20 cellular contexts compared by ENCODE assay signal in genomic region chr2:73977466-73977865, GRCh38. TPM values are rescaled to one million over a fixed set of nuclear protein-coding genes. Genes with fewer than 3 reads are reported as not detected.
A peak's percentile ranks its signal among the peaks of the same experiment; 100 is the strongest.
DNase-seq lines count a peak whose midpoint lies in the region; ATAC-seq, FAIRE-seq and TF ChIP-seq lines count a peak whose summit lies in the region.
"Had no signal": no experiment of that assay in that cellular context is flagged by ENCODE, and none has a peak within 500 bp of the region (broad histone marks: within the 10 kb centered on the region; RNA-seq: fewer than 3 reads in every experiment).

No MANE protein-coding gene starts in this region.

- no peak overlapping the region for H3K4me3 ChIP-seq in GM12878
- H3K4me3 ChIP-seq: GM23248 had no signal

- H3K9ac ChIP-seq in GM12878 (ENCODE audit: control insufficient read depth, insufficient read depth, low read length) = no peak overlapping the region
- H3K9ac ChIP-seq: GM23248 had no signal

- no peak overlapping the region for H3K4me2 ChIP-seq in GM12878 (ENCODE audit: control insufficient read depth, insufficient read depth)

- H3K4me1 ChIP-seq in GM12878 (ENCODE audit: control insufficient read depth, insufficient read depth, low read length) = peaks cover 25% of the 10 kb centered on the region
- peaks cover 20% of the 10 kb centered on the region for H3K4me1 ChIP-seq in foreskin keratinocyte

- H3K27ac Mint-ChIP-seq in activated naive CD4-positive, alpha-beta T cell treated with anti-CD3 and anti-CD28 coated beads, Interleukin-2, amount 50 U/mL, for 24 hours = peak overlapping the region; percentile 44
- H3K27ac Mint-ChIP-seq in stimulated activated naive B cell treated with anti-CD40 and anti-IgM and Interleukin-4, amounts not matched to agents 10 μg/mL and 1 μg/mL and 100 μg/mL, for 72 hours = peak overlapping the region; percentile 84

- RAD21 ChIA-PET in GM12878 (lab: Charles Lee; ENCODE audit: unreplicated experiment) = interaction anchor here (1.4 kb wide), 1 partner anchor 151 kb away, joined by 3 read pairs; no protein-coding TSS in a partner anchor

- no peaks in the 10 kb centered on the region for H3K36me3 ChIP-seq in KOPT-K1 (ENCODE audit: insufficient read depth, low read length)
- H3K36me3 ChIP-seq in GM12878 (ENCODE audit: control insufficient read depth in 2 of 2, insufficient read depth in 2 of 2, low read length in 1 of 2) = no peaks in the 10 kb centered on the region

- POLR2A ChIA-PET in GM12878 (lab: Charles Lee) = interaction anchor here (0.6 kb wide), 1 partner anchor 22 kb away, joined by 4 read pairs; no protein-coding TSS in a partner anchor

- H3K27me3 ChIP-seq in GM12878 (replicated peaks in 1 of 2; ENCODE audit: control insufficient read depth in 2 of 2, insufficient read depth in 2 of 2, low read length in 1 of 2) = no peaks in the 10 kb centered on the region
- no peaks in the 10 kb centered on the region for H3K27me3 ChIP-seq in foreskin keratinocyte

- H3K4me1 Mint-ChIP-seq in activated naive CD4-positive, alpha-beta T cell treated with anti-CD3 and anti-CD28 coated beads, Interleukin-2, amount 50 U/mL, for 24 hours = peaks cover 79% of the 10 kb centered on the region
- peaks cover 41 to 65% of the 10 kb centered on the region in 2 donors for H3K4me1 Mint-ChIP-seq in stimulated activated naive B cell treated with anti-CD40 and anti-IgM and Interleukin-4, amounts not matched to agents 10 μg/mL and 1 μg/mL and 100 μg/mL, for 72 hours

- peak overlapping the region; percentile 67 for H3K27ac ChIP-seq in KOPT-K1 (ENCODE audit: low read depth, low read length, poor library complexity, severe bottlenecking)
- no peak overlapping the region for H3K27ac ChIP-seq in GM12878 (ENCODE audit: control insufficient read depth, insufficient read depth)
- H3K27ac ChIP-seq in foreskin keratinocyte = no peak overlapping the region
- H3K27ac ChIP-seq: C4-2B, GM23248 had no signal

- H3K9me3 ChIP-seq in KOPT-K1 (ENCODE audit: insufficient read depth, low read length, poor library complexity, severe bottlenecking) (no peaks in the 10 kb centered on the region), GM12878 (replicated peaks; ENCODE audit: control insufficient read depth, insufficient read depth, low read length) (no peaks in the 10 kb centered on the region)

- TF ChIP-seq EP300 in GM12878 (IDR thresholded peaks at IDR 0.05; ENCODE audit: borderline replicate concordance in 1 of 2, control insufficient read depth in 1 of 2, low read depth in 2 of 2, low read length in 2 of 2) = no peak

- WGBS in GM12878 (ENCODE audit: insufficient coverage, insufficient replicate concordance, low lambda C conversion rate, missing lambda C conversion rate) = 100% methylated on average over 2 of the region's 2 CpGs

- peaks cover 32% of the 10 kb centered on the region for H3K79me2 ChIP-seq in GM12878 (ENCODE audit: control insufficient read depth, insufficient read depth, low read length)

- H4K20me1 ChIP-seq in GM12878 (ENCODE audit: control insufficient read depth, insufficient read depth) = no peaks in the 10 kb centered on the region

- TF ChIP-seq CTCF in GM12878 (IDR thresholded peaks at IDR 0.05 in 2 of 3, conservative IDR thresholded peaks at IDR 0.05 in 1 of 3; ENCODE audit: control insufficient read depth in 2 of 3, extremely low read depth in 1 of 3, insufficient read depth in 1 of 3, low read depth in 3 of 3, low read length in 3 of 3) = no peak
- no peak for TF ChIP-seq CTCF in foreskin keratinocyte (conservative IDR thresholded peaks at IDR 0.05)

- ATAC-seq in GM12878 (no peak), HG03159 (IDR thresholded peaks at IDR 0.05; ENCODE audit: unreplicated experiment) (no peak), foreskin keratinocyte (no peak)
- no peak for ATAC-seq in stimulated activated naive B cell treated with anti-CD40 and anti-IgM and Interleukin-4, amounts not matched to agents 10 μg/mL and 1 μg/mL and 100 μg/mL, for 72 hours (replicated peaks)

- H3K36me3 Mint-ChIP-seq in activated naive CD4-positive, alpha-beta T cell treated with anti-CD3 and anti-CD28 coated beads, Interleukin-2, amount 50 U/mL, for 24 hours = no peaks in the 10 kb centered on the region
- H3K36me3 Mint-ChIP-seq in stimulated activated naive B cell treated with anti-CD40 and anti-IgM and Interleukin-4, amounts not matched to agents 10 μg/mL and 1 μg/mL and 100 μg/mL, for 72 hours = no peaks in the 10 kb centered on the region

- no peak for DNase-seq in activated naive CD4-positive, alpha-beta T cell treated with anti-CD3 and anti-CD28 coated beads, Interleukin-2, amount 50 U/mL, for 16 hours
- DNase-seq in GM12878 (ENCODE audit: low read depth, low spot score) (no peak), foreskin keratinocyte (no peak), SKM-1 (lab: John Stamatoyannopoulos, UW; ENCODE audit: unreplicated experiment) (no peak)
- DNase-seq in stimulated activated naive B cell treated with anti-CD40 and anti-IgM and Interleukin-4, amounts not matched to agents 10 μg/mL and 1 μg/mL and 100 μg/mL, for 72 hours = no peak
- DNase-seq: Calu3; DMS79; GM23248; HCEC 1CT; NCI-H1436 treated with DMSO at 0.1 percent for 48 hours; NCI-H2029 treated with DMSO at 0.1 percent for 48 hours; NCI-H2171 treated with DMSO at 0.1 percent for 48 hours; NCI-H446 treated with DMSO at 0.1 percent for 48 hours; NK-92 treated with Interleukin-12 subunit alpha and Interleukin-12 subunit beta, amount 100 ng/mL, for 24 hours; SHP77 had no signal

- H3K4me3 Mint-ChIP-seq in activated naive CD4-positive, alpha-beta T cell treated with anti-CD3 and anti-CD28 coated beads, Interleukin-2, amount 50 U/mL, for 24 hours = peak overlapping the region; percentile 56
- H3K4me3 Mint-ChIP-seq in stimulated activated naive B cell treated with anti-CD40 and anti-IgM and Interleukin-4, amounts not matched to agents 10 μg/mL and 1 μg/mL and 100 μg/mL, for 72 hours = no peak overlapping the region

- TF ChIP-seq RAD21 in GM12878 (IDR thresholded peaks at IDR 0.05; ENCODE audit: insufficient read depth, low read depth, low read length) = no peak

- in situ Hi-C loops in GM12878 (cut with MboI) = no loop called here

- FAIRE-seq in GM12878 (lab: Jason Lieb, UNC) = no peak
- FAIRE-seq: A204.1 had no signal

- CTCF ChIA-PET in GM12878 (lab: Yijun Ruan, JAX) = no interaction called here

- no peak for TF ChIP-seq POLR2A in GM12878 (IDR thresholded peaks at IDR 0.05; ENCODE audit: low read depth, low read length)

- intact Hi-C loops in GM12878 (cut with micrococcal nuclease; ENCODE audit: unreplicated experiment) = no loop called here

- no TSS peak for BruUV-seq in GM12878 (replicated peaks; lab: Mats Ljungman, UMichigan)

- SMC1A ChIA-PET in GM12878 (lab: Charles Lee; ENCODE audit: uncharacterized antibody, unreplicated experiment) = interaction anchor here (1.8 to 1.9 kb wide), 2 partner anchors 12 to 13 kb away, joined by 4 read pairs; no protein-coding TSS in a partner anchor

- H3K27me3 Mint-ChIP-seq in activated naive CD4-positive, alpha-beta T cell treated with anti-CD3 and anti-CD28 coated beads, Interleukin-2, amount 50 U/mL, for 24 hours = no peaks in the 10 kb centered on the region
- H3K27me3 Mint-ChIP-seq in stimulated activated naive B cell treated with anti-CD40 and anti-IgM and Interleukin-4, amounts not matched to agents 10 μg/mL and 1 μg/mL and 100 μg/mL, for 72 hours = peaks cover 7 to 8% of the 10 kb centered on the region in 2 donors

- H2AFZ ChIP-seq in GM12878 (ENCODE audit: control insufficient read depth, low read depth, low read length) = no peak overlapping the region
- H2AFZ ChIP-seq: GM23248 had no signal

- H3K9me3 Mint-ChIP-seq in activated naive CD4-positive, alpha-beta T cell treated with anti-CD3 and anti-CD28 coated beads, Interleukin-2, amount 50 U/mL, for 24 hours = no peaks in the 10 kb centered on the region
- no peaks in the 10 kb centered on the region for H3K9me3 Mint-ChIP-seq in stimulated activated naive B cell treated with anti-CD40 and anti-IgM and Interleukin-4, amounts not matched to agents 10 μg/mL and 1 μg/mL and 100 μg/mL, for 72 hours

RNA-seq across cellular contexts. Expression of gene TET3, which starts 7.2 kb away (rescaled TPM):
- 80.8 and 86.7 TPM in 2 replicates for total RNA-seq in GM12878 (2013; cell fraction: nucleolus; rRNA removed)
- total RNA-seq in GM12878 (2014; rRNA removed) = 8.2 and 8.6 TPM in 2 replicates
- 7.9 and 8.3 TPM in 2 replicates for total RNA-seq in GM12878 (2014; rRNA removed; fragmentation: Illumina TruSeq; extraction: Trizol)
- total RNA-seq in GM12878 (2021) = 23.8 and 25.9 TPM in 2 replicates
- polyA plus RNA-seq in GM12878 (2011; ENCODE audit: low read depth) = 6.2 TPM
- polyA plus RNA-seq in GM12878 (2011; rRNA removed) = 10.0 and 11.2 TPM in 2 replicates
- 7.3 and 8.3 TPM in 2 replicates for polyA plus RNA-seq in GM12878 (2011; cell fraction: cytosol; rRNA removed)
- polyA plus RNA-seq in GM12878 (2011; cell fraction: nucleus; rRNA removed) = 27.5 and 29.7 TPM in 2 replicates
- polyA plus RNA-seq in GM12878 (2012) = 11.7 and 11.9 TPM in 2 replicates
- 10.0 and 11.3 TPM in 2 replicates for polyA plus RNA-seq in GM12878 (2014; fragmentation: Illumina TruSeq; extraction: Trizol)
- under 1 TPM; 0.77 to 0.84 TPM for polyA plus RNA-seq in GM12878 (2014; fragmentation: Nextera tagmentation; extraction: Ambion mirVana)
- 10.5 and 10.6 TPM in 2 replicates for polyA plus RNA-seq in GM12878 (2014; rRNA removed)
- 1 to 10 TPM; 2.1 to 2.7 TPM for polyA plus RNA-seq in GM12878 (2016; fragmentation: Nextera tagmentation; extraction: Ambion mirVana)
- 14.6 and 21.8 TPM in 2 replicates for polyA minus RNA-seq in GM12878 (2011; rRNA and poly(A)+ RNA removed)
- 10.1 and 12.2 TPM in 2 replicates for polyA minus RNA-seq in GM12878 (2011; cell fraction: cytosol; rRNA and poly(A)+ RNA removed)
- polyA minus RNA-seq in GM12878 (2011; cell fraction: nucleus; rRNA and poly(A)+ RNA removed) = 15.4 and 28.9 TPM in 2 replicates
- total RNA-seq in foreskin keratinocyte = 5.2 and 5.5 TPM in 2 replicates
- polyA plus RNA-seq in foreskin keratinocyte = 0.76 and 0.85 TPM in 2 replicates

RNA-seq across cellular contexts. Expression of gene DGUOK, which starts 50.8 kb away (rescaled TPM):
- total RNA-seq in GM12878 (2013; cell fraction: nucleolus; rRNA removed) = 26.2 and 27.7 TPM in 2 replicates
- 64.4 and 68.4 TPM in 2 replicates for total RNA-seq in GM12878 (2014; rRNA removed)
- 64.7 and 68.7 TPM in 2 replicates for total RNA-seq in GM12878 (2014; rRNA removed; fragmentation: Illumina TruSeq; extraction: Trizol)
- 69.2 and 74.2 TPM in 2 replicates for total RNA-seq in GM12878 (2021)
- 110 TPM for polyA plus RNA-seq in GM12878 (2011; ENCODE audit: low read depth)
- polyA plus RNA-seq in GM12878 (2011; rRNA removed) = 86.6 and 100 TPM in 2 replicates
- 96.8 and 103 TPM in 2 replicates for polyA plus RNA-seq in GM12878 (2011; cell fraction: cytosol; rRNA removed)
- polyA plus RNA-seq in GM12878 (2011; cell fraction: nucleus; rRNA removed) = 55.5 and 77.9 TPM in 2 replicates
- polyA plus RNA-seq in GM12878 (2012) = 84.5 and 96.5 TPM in 2 replicates
- 84.7 and 89.8 TPM in 2 replicates for polyA plus RNA-seq in GM12878 (2014; fragmentation: Illumina TruSeq; extraction: Trizol)
- polyA plus RNA-seq in GM12878 (2014; fragmentation: Nextera tagmentation; extraction: Ambion mirVana) = 100 to 1,000 TPM; 175 to 234 TPM
- 84.3 and 93.0 TPM in 2 replicates for polyA plus RNA-seq in GM12878 (2014; rRNA removed)
- 100 to 1,000 TPM; 147 to 156 TPM for polyA plus RNA-seq in GM12878 (2016; fragmentation: Nextera tagmentation; extraction: Ambion mirVana)
- 20.6 and 38.0 TPM in 2 replicates for polyA minus RNA-seq in GM12878 (2011; rRNA and poly(A)+ RNA removed)
- 8.4 and 14.6 TPM in 2 replicates for polyA minus RNA-seq in GM12878 (2011; cell fraction: cytosol; rRNA and poly(A)+ RNA removed)
- 16.9 and 26.9 TPM in 2 replicates for polyA minus RNA-seq in GM12878 (2011; cell fraction: nucleus; rRNA and poly(A)+ RNA removed)
- total RNA-seq in foreskin keratinocyte = 87.6 and 89.1 TPM in 2 replicates
- 141 and 144 TPM in 2 replicates for polyA plus RNA-seq in foreskin keratinocyte
